In genomic region chr2:240319855-240320560, GRCh38 we compare ENCODE assay signal across 9 cellular contexts.
DNase-seq lines count a peak whose midpoint lies in the region; ATAC-seq and TF ChIP-seq lines count a peak whose summit lies in the region.
"Had no signal": no experiment of that assay in that cellular context is flagged by ENCODE, and none has a peak within 500 bp of the region (broad histone marks: within the 10 kb centered on the region; RNA-seq: fewer than 3 reads in every experiment).

No MANE protein-coding gene starts in this region.

- H3K4me1 ChIP-seq in suprapubic skin (peaks cover 11% of the 10 kb centered on the region), upper lobe of right lung (no peaks in the 10 kb centered on the region)

- H3K27me3 ChIP-seq in suprapubic skin = peaks cover 18% of the 10 kb centered on the region
- H3K27me3 ChIP-seq in upper lobe of right lung = no peaks in the 10 kb centered on the region

- H3K27ac Mint-ChIP-seq in HFFc6 = peak overlapping the region; percentile 18; the same call in 1 of the 2 replicates
- no peak overlapping the region for H3K27ac Mint-ChIP-seq in MCF 10A (ENCODE audit: low read depth, unreplicated experiment)
- no peak overlapping the region for H3K27ac Mint-ChIP-seq in activated CD4-positive, alpha-beta T cell treated with anti-CD3 and anti-CD28 coated beads, Interleukin-2, amount 10 ng/mL, durations not matched to agents 7 days and 5 days

- peak; percentile 69 for DNase-seq in HFFc6
- DNase-seq in MCF 10A (ENCODE audit: unreplicated experiment) = peak; percentile 83
- DNase-seq in islet precursor cell = peak; percentile 71
- DNase-seq in suprapubic skin (ENCODE audit: low spot score in 2 of 2) = peak in 1 of 2 donors; percentile 72
- no peak for DNase-seq in upper lobe of right lung
- no peak for DNase-seq in activated CD4-positive, alpha-beta T cell treated with anti-CD3 and anti-CD28 coated beads, Interleukin-2, amount 10 ng/mL, durations not matched to agents 7 days and 5 days
- DNase-seq: activated CD4-positive, alpha-beta T cell treated with anti-CD3 and anti-CD28 coated beads for 48 hours had no signal

- BruUV-seq in MCF 10A (replicated peaks; lab: Mats Ljungman, UMichigan) = no TSS peak

- H3K9me3 ChIP-seq in suprapubic skin (no peaks in the 10 kb centered on the region), upper lobe of right lung (no peaks in the 10 kb centered on the region)

- TF ChIP-seq EP300 in suprapubic skin (IDR thresholded peaks at IDR 0.05) = no peak

- 37% methylated on average over 22 of the region's 24 CpGs for WGBS in suprapubic skin

- no peaks in the 10 kb centered on the region for H3K36me3 Mint-ChIP-seq in HFFc6 (ENCODE audit: low read depth)
- peaks cover 4% of the 10 kb centered on the region for H3K36me3 Mint-ChIP-seq in MCF 10A (ENCODE audit: insufficient read depth, unreplicated experiment)
- H3K36me3 Mint-ChIP-seq in activated CD4-positive, alpha-beta T cell treated with anti-CD3 and anti-CD28 coated beads, Interleukin-2, amount 10 ng/mL, durations not matched to agents 7 days and 5 days (ENCODE audit: low read depth) = no peaks in the 10 kb centered on the region

- H3K9me3 Mint-ChIP-seq in HFFc6 = no peaks in the 10 kb centered on the region
- H3K9me3 Mint-ChIP-seq in MCF 10A (ENCODE audit: unreplicated experiment) = no peaks in the 10 kb centered on the region
- no peaks in the 10 kb centered on the region for H3K9me3 Mint-ChIP-seq in activated CD4-positive, alpha-beta T cell treated with anti-CD3 and anti-CD28 coated beads, Interleukin-2, amount 10 ng/mL, durations not matched to agents 7 days and 5 days

- TF ChIP-seq POLR2A in suprapubic skin (IDR thresholded peaks at IDR 0.05) = no peak

- H3K36me3 ChIP-seq in suprapubic skin = no peaks in the 10 kb centered on the region
- H3K36me3 ChIP-seq in upper lobe of right lung = no peaks in the 10 kb centered on the region

- TF ChIP-seq CTCF in HFFc6 (IDR thresholded peaks at IDR 0.05) (no peak), MCF 10A (IDR thresholded peaks at IDR 0.05; ENCODE audit: unreplicated experiment) (no peak), suprapubic skin (IDR thresholded peaks at IDR 0.05) (no peak), upper lobe of right lung (IDR thresholded peaks at IDR 0.05) (no peak)

- H3K4me3 ChIP-seq in suprapubic skin = no peak overlapping the region
- no peak overlapping the region for H3K4me3 ChIP-seq in upper lobe of right lung

- H3K27ac ChIP-seq in suprapubic skin (peak overlapping the region; percentile 69), upper lobe of right lung (no peak overlapping the region)

- H3K4me1 Mint-ChIP-seq in HFFc6 (ENCODE audit: low read depth) (peaks cover 17% of the 10 kb centered on the region), MCF 10A (ENCODE audit: insufficient read depth, unreplicated experiment) (peaks cover 6% of the 10 kb centered on the region)
- H3K4me1 Mint-ChIP-seq in activated CD4-positive, alpha-beta T cell treated with anti-CD3 and anti-CD28 coated beads, Interleukin-2, amount 10 ng/mL, durations not matched to agents 7 days and 5 days = no peaks in the 10 kb centered on the region

- ATAC-seq in upper lobe of right lung = no peak
- ATAC-seq in GM21786 (IDR thresholded peaks at IDR 0.05; ENCODE audit: unreplicated experiment) = no peak
- ATAC-seq in GM19351 (IDR thresholded peaks at IDR 0.05; ENCODE audit: unreplicated experiment) = no peak

- H3K27me3 Mint-ChIP-seq in HFFc6 (ENCODE audit: insufficient read depth) (peaks cover 4% of the 10 kb centered on the region), MCF 10A (ENCODE audit: insufficient read depth, unreplicated experiment) (peaks cover 21% of the 10 kb centered on the region)
- peaks cover 5% of the 10 kb centered on the region for H3K27me3 Mint-ChIP-seq in activated CD4-positive, alpha-beta T cell treated with anti-CD3 and anti-CD28 coated beads, Interleukin-2, amount 10 ng/mL, durations not matched to agents 7 days and 5 days

- intact Hi-C loops in MCF 10A (cut with micrococcal nuclease) = loop anchor here (5.0 to 10.0 kb wide), 2 partner anchors 88 to 115 kb away; partner anchors contain the start of gene GPC1
- intact Hi-C loops in upper lobe of right lung (cut with DNase I) = no loop called here

- H3K4me3 Mint-ChIP-seq in HFFc6 = no peak overlapping the region
- no peak overlapping the region for H3K4me3 Mint-ChIP-seq in MCF 10A (ENCODE audit: unreplicated experiment)
- H3K4me3 Mint-ChIP-seq in activated CD4-positive, alpha-beta T cell treated with anti-CD3 and anti-CD28 coated beads, Interleukin-2, amount 10 ng/mL, durations not matched to agents 7 days and 5 days = no peak overlapping the region

- POLR2A ChIA-PET in MCF 10A (lab: Yijun Ruan, JAX) = interaction anchor here (0.7 kb wide), 1 partner anchor 13 kb away, joined by 3 read pairs; no protein-coding TSS in a partner anchor
- POLR2A ChIA-PET in activated CD4-positive, alpha-beta T cell treated with anti-CD3 and anti-CD28 coated beads, Interleukin-2, amount 10 ng/mL, durations not matched to agents 7 days and 5 days (lab: Charles Lee) = no interaction called here

- CTCF ChIA-PET in MCF 10A (lab: Yijun Ruan, JAX) = interaction anchor here (0.6 kb wide), 1 partner anchor 12 kb away, joined by 3 read pairs; no protein-coding TSS in a partner anchor
- CTCF ChIA-PET in activated CD4-positive, alpha-beta T cell treated with anti-CD3 and anti-CD28 coated beads, Interleukin-2, amount 10 ng/mL, durations not matched to agents 7 days and 5 days (lab: Charles Lee) = no interaction called here

Comparison
In these comparisons a context has a peak if more than half of its experiments do, and no peak if none do; other contexts are left out.
1. DNase-seq: peak in HFFc6 (single experiment), MCF 10A (single experiment) and islet precursor cell (single experiment); none in upper lobe of right lung (single experiment) and activated CD4-positive, alpha-beta T cell treated with anti-CD3 and anti-CD28 coated beads, Interleukin-2, amount 10 ng/mL, durations not matched to agents 7 days and 5 days (single experiment).